In genomic region chr12:64560395-64561301, GRCh38 we compare ENCODE assay signal across 1 cellular context.
TF ChIP-seq lines count a peak whose summit lies in the region.

No MANE protein-coding gene starts in this region.

TF ChIP-seq in HEK293, 187 proteins besides CTCF, POLR2A, EP300 and RAD21 (continued from another document and continues in another):
- TF ChIP-seq ZNF394 (tag by site-specific recombination; IDR thresholded peaks at IDR 0.05; ENCODE audit: borderline replicate concordance) (peak; percentile 52; the same call in 1 of the 2 replicates), ZXDB (tag by site-specific recombination; IDR thresholded peaks at IDR 0.05) (peak; percentile 62; the same call in 1 of the 2 replicates), RBAK (tag by site-specific recombination; IDR thresholded peaks at IDR 0.05) (no peak), ZNF140 (tag by site-specific recombination; IDR thresholded peaks at IDR 0.05) (no peak), ZNF416 (tag by site-specific recombination; IDR thresholded peaks at IDR 0.05) (no peak), FEZF1 (tag by site-specific recombination; IDR thresholded peaks at IDR 0.05) (no peak), SP2 (tag by site-specific recombination; IDR thresholded peaks at IDR 0.05) (peak; percentile 62), ZNF558 (tag by site-specific recombination; IDR thresholded peaks at IDR 0.05) (no peak), ZNF391 (tag by site-specific recombination; IDR thresholded peaks at IDR 0.05; ENCODE audit: borderline replicate concordance, low read depth) (no peak), ZSCAN30 (tag by site-specific recombination; IDR thresholded peaks at IDR 0.05) (peak; percentile 43; the same call in 1 of the 2 replicates), ZNF398 (tag by site-specific recombination; IDR thresholded peaks at IDR 0.05) (no peak), HOXC10 (CRISPR knock-in tag; IDR thresholded peaks at IDR 0.05) (no peak), YY2 (tag by site-specific recombination; IDR thresholded peaks at IDR 0.05) (0 out of 2 replicates have a peak, but pooled peaks have one; percentile 35), ZNF335 (tag by site-specific recombination; conservative IDR thresholded peaks at IDR 0.05) (no peak), ZNF560 (tag by site-specific recombination; IDR thresholded peaks at IDR 0.05; ENCODE audit: borderline replicate concordance) (no peak), ZNF561 (tag by site-specific recombination; IDR thresholded peaks at IDR 0.05; ENCODE audit: borderline replicate concordance) (0 out of 2 replicates have a peak, but pooled peaks have one; percentile 39), ZSCAN4 (tag by site-specific recombination; IDR thresholded peaks at IDR 0.05) (no peak), ZSCAN16 (tag by site-specific recombination; IDR thresholded peaks at IDR 0.05) (no peak), ZNF175 (tag by site-specific recombination; IDR thresholded peaks at IDR 0.05) (no peak), ZBTB20 (tag by site-specific recombination; IDR thresholded peaks at IDR 0.05) (0 out of 2 replicates have a peak, but pooled peaks have one; percentile 32), HIC1 (tag by site-specific recombination; IDR thresholded peaks at IDR 0.05) (0 out of 2 replicates have a peak, but pooled peaks have one; percentile 35), ZIC2 (tag by site-specific recombination; IDR thresholded peaks at IDR 0.05) (peak; percentile 61), ZNF707 (tag by site-specific recombination; IDR thresholded peaks at IDR 0.05) (no peak), ZNF530 (tag by site-specific recombination; IDR thresholded peaks at IDR 0.05; ENCODE audit: low read depth) (no peak), ZBTB17 (tag by site-specific recombination; IDR thresholded peaks at IDR 0.05) (0 out of 2 replicates have a peak, but pooled peaks have one; percentile 37), ZBTB7A (tag by site-specific recombination; IDR thresholded peaks at IDR 0.05; ENCODE audit: low read depth) (no peak), ZNF664 (tag by site-specific recombination; IDR thresholded peaks at IDR 0.05) (no peak), ZNF843 (tag by site-specific recombination; IDR thresholded peaks at IDR 0.05) (peak; percentile 64; the same call in 1 of the 2 replicates), BCL11A (tag by site-specific recombination; IDR thresholded peaks at IDR 0.05; ENCODE audit: low read depth) (0 out of 2 replicates have a peak, but pooled peaks have one; percentile 39)
- TF ChIP-seq, protein P1, sequence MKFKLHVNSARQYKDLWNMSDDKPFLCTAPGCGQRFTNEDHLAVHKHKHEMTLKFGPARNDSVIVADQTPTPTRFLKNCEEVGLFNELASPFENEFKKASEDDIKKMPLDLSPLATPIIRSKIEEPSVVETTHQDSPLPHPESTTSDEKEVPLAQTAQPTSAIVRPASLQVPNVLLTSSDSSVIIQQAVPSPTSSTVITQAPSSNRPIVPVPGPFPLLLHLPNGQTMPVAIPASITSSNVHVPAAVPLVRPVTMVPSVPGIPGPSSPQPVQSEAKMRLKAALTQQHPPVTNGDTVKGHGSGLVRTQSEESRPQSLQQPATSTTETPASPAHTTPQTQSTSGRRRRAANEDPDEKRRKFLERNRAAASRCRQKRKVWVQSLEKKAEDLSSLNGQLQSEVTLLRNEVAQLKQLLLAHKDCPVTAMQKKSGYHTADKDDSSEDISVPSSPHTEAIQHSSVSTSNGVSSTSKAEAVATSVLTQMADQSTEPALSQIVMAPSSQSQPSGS (tag by site-specific recombination; IDR thresholded peaks at IDR 0.05; ENCODE audit: low read depth): peak; percentile 34; the same call in 1 of the 2 replicates
- TF ChIP-seq, protein P2, sequence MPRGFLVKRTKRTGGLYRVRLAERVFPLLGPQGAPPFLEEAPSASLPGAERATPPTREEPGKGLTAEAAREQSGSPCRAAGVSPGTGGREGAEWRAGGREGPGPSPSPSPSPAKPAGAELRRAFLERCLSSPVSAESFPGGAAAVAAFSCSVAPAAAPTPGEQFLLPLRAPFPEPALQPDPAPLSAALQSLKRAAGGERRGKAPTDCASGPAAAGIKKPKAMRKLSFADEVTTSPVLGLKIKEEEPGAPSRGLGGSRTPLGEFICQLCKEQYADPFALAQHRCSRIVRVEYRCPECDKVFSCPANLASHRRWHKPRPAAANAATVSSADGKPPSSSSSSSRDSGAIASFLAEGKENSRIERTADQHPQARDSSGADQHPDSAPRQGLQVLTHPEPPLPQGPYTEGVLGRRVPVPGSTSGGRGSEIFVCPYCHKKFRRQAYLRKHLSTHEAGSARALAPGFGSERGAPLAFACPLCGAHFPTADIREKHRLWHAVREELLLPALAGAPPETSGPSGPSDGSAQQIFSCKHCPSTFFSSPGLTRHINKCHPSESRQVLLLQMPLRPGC (tag by site-specific recombination; IDR thresholded peaks at IDR 0.05): 0 out of 2 replicates have a peak, but pooled peaks have one; percentile 57
- TF ChIP-seq, protein P3, sequence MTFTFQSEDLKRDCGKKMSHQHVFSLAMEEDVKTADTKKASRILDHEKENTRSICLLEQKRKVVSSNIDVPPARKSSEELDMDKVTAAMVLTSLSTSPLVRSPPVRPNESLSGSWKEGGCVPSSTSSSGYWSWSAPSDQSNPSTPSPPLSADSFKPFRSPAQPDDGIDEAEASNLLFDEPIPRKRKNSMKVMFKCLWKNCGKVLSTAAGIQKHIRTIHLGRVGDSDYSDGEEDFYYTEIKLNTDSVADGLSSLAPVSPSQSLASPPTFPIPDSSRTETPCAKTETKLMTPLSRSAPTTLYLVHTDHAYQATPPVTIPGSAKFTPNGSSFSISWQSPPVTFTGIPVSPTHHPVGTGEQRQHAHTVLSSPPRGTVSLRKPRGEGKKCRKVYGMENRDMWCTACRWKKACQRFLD (tag by site-specific recombination; IDR thresholded peaks at IDR 0.05): no peak
- TF ChIP-seq, protein P4, sequence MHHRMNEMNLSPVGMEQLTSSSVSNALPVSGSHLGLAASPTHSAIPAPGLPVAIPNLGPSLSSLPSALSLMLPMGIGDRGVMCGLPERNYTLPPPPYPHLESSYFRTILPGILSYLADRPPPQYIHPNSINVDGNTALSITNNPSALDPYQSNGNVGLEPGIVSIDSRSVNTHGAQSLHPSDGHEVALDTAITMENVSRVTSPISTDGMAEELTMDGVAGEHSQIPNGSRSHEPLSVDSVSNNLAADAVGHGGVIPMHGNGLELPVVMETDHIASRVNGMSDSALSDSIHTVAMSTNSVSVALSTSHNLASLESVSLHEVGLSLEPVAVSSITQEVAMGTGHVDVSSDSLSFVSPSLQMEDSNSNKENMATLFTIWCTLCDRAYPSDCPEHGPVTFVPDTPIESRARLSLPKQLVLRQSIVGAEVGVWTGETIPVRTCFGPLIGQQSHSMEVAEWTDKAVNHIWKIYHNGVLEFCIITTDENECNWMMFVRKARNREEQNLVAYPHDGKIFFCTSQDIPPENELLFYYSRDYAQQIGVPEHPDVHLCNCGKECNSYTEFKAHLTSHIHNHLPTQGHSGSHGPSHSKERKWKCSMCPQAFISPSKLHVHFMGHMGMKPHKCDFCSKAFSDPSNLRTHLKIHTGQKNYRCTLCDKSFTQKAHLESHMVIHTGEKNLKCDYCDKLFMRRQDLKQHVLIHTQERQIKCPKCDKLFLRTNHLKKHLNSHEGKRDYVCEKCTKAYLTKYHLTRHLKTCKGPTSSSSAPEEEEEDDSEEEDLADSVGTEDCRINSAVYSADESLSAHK (tag by site-specific recombination; IDR thresholded peaks at IDR 0.05): no peak
- TF ChIP-seq, protein P5, sequence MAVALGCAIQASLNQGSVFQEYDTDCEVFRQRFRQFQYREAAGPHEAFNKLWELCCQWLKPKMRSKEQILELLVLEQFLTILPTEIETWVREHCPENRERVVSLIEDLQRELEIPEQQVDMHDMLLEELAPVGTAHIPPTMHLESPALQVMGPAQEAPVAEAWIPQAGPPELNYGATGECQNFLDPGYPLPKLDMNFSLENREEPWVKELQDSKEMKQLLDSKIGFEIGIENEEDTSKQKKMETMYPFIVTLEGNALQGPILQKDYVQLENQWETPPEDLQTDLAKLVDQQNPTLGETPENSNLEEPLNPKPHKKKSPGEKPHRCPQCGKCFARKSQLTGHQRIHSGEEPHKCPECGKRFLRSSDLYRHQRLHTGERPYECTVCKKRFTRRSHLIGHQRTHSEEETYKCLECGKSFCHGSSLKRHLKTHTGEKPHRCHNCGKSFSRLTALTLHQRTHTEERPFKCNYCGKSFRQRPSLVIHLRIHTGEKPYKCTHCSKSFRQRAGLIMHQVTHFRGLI (tag by site-specific recombination; IDR thresholded peaks at IDR 0.05): no peak
- TF ChIP-seq, protein P6, sequence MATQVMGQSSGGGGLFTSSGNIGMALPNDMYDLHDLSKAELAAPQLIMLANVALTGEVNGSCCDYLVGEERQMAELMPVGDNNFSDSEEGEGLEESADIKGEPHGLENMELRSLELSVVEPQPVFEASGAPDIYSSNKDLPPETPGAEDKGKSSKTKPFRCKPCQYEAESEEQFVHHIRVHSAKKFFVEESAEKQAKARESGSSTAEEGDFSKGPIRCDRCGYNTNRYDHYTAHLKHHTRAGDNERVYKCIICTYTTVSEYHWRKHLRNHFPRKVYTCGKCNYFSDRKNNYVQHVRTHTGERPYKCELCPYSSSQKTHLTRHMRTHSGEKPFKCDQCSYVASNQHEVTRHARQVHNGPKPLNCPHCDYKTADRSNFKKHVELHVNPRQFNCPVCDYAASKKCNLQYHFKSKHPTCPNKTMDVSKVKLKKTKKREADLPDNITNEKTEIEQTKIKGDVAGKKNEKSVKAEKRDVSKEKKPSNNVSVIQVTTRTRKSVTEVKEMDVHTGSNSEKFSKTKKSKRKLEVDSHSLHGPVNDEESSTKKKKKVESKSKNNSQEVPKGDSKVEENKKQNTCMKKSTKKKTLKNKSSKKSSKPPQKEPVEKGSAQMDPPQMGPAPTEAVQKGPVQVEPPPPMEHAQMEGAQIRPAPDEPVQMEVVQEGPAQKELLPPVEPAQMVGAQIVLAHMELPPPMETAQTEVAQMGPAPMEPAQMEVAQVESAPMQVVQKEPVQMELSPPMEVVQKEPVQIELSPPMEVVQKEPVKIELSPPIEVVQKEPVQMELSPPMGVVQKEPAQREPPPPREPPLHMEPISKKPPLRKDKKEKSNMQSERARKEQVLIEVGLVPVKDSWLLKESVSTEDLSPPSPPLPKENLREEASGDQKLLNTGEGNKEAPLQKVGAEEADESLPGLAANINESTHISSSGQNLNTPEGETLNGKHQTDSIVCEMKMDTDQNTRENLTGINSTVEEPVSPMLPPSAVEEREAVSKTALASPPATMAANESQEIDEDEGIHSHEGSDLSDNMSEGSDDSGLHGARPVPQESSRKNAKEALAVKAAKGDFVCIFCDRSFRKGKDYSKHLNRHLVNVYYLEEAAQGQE (tag by site-specific recombination; IDR thresholded peaks at IDR 0.05): no peak
- TF ChIP-seq, protein P7, sequence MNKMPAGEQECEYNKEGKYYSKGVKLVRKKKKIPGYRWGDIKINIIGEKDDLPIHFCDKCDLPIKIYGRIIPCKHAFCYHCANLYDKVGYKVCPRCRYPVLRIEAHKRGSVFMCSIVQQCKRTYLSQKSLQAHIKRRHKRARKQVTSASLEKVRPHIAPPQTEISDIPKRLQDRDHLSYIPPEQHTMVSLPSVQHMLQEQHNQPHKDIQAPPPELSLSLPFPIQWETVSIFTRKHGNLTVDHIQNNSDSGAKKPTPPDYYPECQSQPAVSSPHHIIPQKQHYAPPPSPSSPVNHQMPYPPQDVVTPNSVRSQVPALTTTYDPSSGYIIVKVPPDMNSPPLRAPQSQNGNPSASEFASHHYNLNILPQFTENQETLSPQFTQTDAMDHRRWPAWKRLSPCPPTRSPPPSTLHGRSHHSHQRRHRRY (tag by site-specific recombination; IDR thresholded peaks at IDR 0.05): no peak
- TF ChIP-seq, protein P8, sequence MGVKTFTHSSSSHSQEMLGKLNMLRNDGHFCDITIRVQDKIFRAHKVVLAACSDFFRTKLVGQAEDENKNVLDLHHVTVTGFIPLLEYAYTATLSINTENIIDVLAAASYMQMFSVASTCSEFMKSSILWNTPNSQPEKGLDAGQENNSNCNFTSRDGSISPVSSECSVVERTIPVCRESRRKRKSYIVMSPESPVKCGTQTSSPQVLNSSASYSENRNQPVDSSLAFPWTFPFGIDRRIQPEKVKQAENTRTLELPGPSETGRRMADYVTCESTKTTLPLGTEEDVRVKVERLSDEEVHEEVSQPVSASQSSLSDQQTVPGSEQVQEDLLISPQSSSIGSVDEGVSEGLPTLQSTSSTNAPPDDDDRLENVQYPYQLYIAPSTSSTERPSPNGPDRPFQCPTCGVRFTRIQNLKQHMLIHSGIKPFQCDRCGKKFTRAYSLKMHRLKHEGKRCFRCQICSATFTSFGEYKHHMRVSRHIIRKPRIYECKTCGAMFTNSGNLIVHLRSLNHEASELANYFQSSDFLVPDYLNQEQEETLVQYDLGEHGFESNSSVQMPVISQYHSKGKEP (tag by site-specific recombination; IDR thresholded peaks at IDR 0.05): peak; percentile 87
